In genomic region chr4:40843696-40844095, GRCh38 we compare ENCODE assay signal across 9 cellular contexts.
A peak's percentile ranks its signal among the peaks of the same experiment; 100 is the strongest.
DNase-seq lines count a peak whose midpoint lies in the region; ATAC-seq and TF ChIP-seq lines count a peak whose summit lies in the region.
"Had no signal": no experiment of that assay in that cellular context is flagged by ENCODE, and none has a peak within 500 bp of the region (broad histone marks: within the 10 kb centered on the region; RNA-seq: fewer than 3 reads in every experiment).

No MANE protein-coding gene starts in this region.

- H3K27ac ChIP-seq in CD8-positive, alpha-beta T cell (ENCODE audit: low read depth, low read length): no peak overlapping the region
- no peak overlapping the region for H3K27ac ChIP-seq in OCI-LY7 (ENCODE audit: low read depth, low read length, poor library complexity, severe bottlenecking)
- no peak overlapping the region for H3K27ac ChIP-seq in left ventricle myocardium inferior (replicated peaks)
- H3K27ac ChIP-seq: parathyroid adenoma had no signal

- no peak overlapping the region for H3K4me3 Mint-ChIP-seq in CD8-positive, alpha-beta T cell

- H3K27ac Mint-ChIP-seq in CD8-positive, alpha-beta T cell: no peak overlapping the region

- ATAC-seq in CD8-positive, alpha-beta T cell: peak; percentile 58
- ATAC-seq in GM21529 (IDR thresholded peaks at IDR 0.05; ENCODE audit: unreplicated experiment): peak; percentile 43
- no peak for ATAC-seq in HG03039 (IDR thresholded peaks at IDR 0.05; ENCODE audit: unreplicated experiment)
- ATAC-seq in omental fat pad (ENCODE audit: low FRiP score): no peak

- peaks cover 3% of the 10 kb centered on the region for H3K4me1 Mint-ChIP-seq in CD8-positive, alpha-beta T cell (ENCODE audit: low read depth)

- H3K4me3 ChIP-seq in CD8-positive, alpha-beta T cell (ENCODE audit: low read depth, low read length): no peak overlapping the region
- H3K4me3 ChIP-seq in OCI-LY7 (ENCODE audit: low read depth, low read length, poor library complexity, severe bottlenecking) (no peak overlapping the region), left ventricle myocardium inferior (no peak overlapping the region)

- no peak for TF ChIP-seq CTCF in CD8-positive, alpha-beta T cell (IDR thresholded peaks at IDR 0.05)
- TF ChIP-seq CTCF in OCI-LY7 (conservative IDR thresholded peaks at IDR 0.05; ENCODE audit: low read length): peak; percentile 50
- TF ChIP-seq CTCF in left ventricle myocardium inferior (IDR thresholded peaks at IDR 0.05; ENCODE audit: borderline replicate concordance): peak; percentile 47
- no peak for TF ChIP-seq CTCF in omental fat pad (IDR thresholded peaks at IDR 0.05)

- intact Hi-C loops in CD8-positive, alpha-beta T cell (cut with DNase I, micrococcal nuclease): loop anchor here in 1 of 2 experiments (5.0 kb wide), 1 partner anchor 691 kb away; no protein-coding TSS in a partner anchor
- intact Hi-C loops in OCI-LY7 (cut with micrococcal nuclease; ENCODE audit: unreplicated experiment): loop anchor here (5.0 kb wide), 2 partner anchors 54 to 106 kb away; no protein-coding TSS in a partner anchor
- intact Hi-C loops in left ventricle myocardium inferior (cut with micrococcal nuclease): no loop called here

- no peaks in the 10 kb centered on the region for H3K9me3 ChIP-seq in CD8-positive, alpha-beta T cell (ENCODE audit: low read length)
- no peaks in the 10 kb centered on the region for H3K9me3 ChIP-seq in OCI-LY7 (ENCODE audit: low read length)
- no peaks in the 10 kb centered on the region for H3K9me3 ChIP-seq in left ventricle myocardium inferior (replicated peaks)

- no peaks in the 10 kb centered on the region for H3K9me3 Mint-ChIP-seq in CD8-positive, alpha-beta T cell

- peaks cover 15% of the 10 kb centered on the region for H3K27me3 Mint-ChIP-seq in CD8-positive, alpha-beta T cell (ENCODE audit: low read depth)

- POLR2A ChIA-PET in CD8-positive, alpha-beta T cell (lab: Charles Lee): no interaction called here
- POLR2A ChIA-PET in OCI-LY7 (lab: Charles Lee): interaction anchor here (1.0 kb wide), 1 partner anchor 45 kb away, joined by 4 read pairs; no protein-coding TSS in a partner anchor

- no peaks in the 10 kb centered on the region for H4K20me1 ChIP-seq in OCI-LY7 (ENCODE audit: insufficient read depth, low read length)

- H3K36me3 ChIP-seq in CD8-positive, alpha-beta T cell (ENCODE audit: insufficient read depth, low read length): no peaks in the 10 kb centered on the region
- no peaks in the 10 kb centered on the region for H3K36me3 ChIP-seq in OCI-LY7 (ENCODE audit: insufficient read depth, low read length)
- no peaks in the 10 kb centered on the region for H3K36me3 ChIP-seq in left ventricle myocardium inferior

- CTCF ChIA-PET in CD8-positive, alpha-beta T cell (lab: Charles Lee): interaction anchor here (1.1 kb wide), 1 partner anchor 1375 kb away, joined by 4 read pairs; no protein-coding TSS in a partner anchor
- CTCF ChIA-PET in OCI-LY7 (lab: Charles Lee; ENCODE audit: unreplicated experiment): no interaction called here

- no TSS peak for BruUV-seq in OCI-LY7 (replicated peaks; lab: Mats Ljungman, UMichigan)

- no peaks in the 10 kb centered on the region for H3K36me3 Mint-ChIP-seq in CD8-positive, alpha-beta T cell

- H3K4me2 ChIP-seq in OCI-LY7 (ENCODE audit: low read length): no peak overlapping the region

- no peaks in the 10 kb centered on the region for H3K9me2 ChIP-seq in OCI-LY7 (ENCODE audit: insufficient read depth, low read length)

- peak in 1 of 7 experiments; percentile 18 for DNase-seq in CD8-positive, alpha-beta T cell
- DNase-seq in OCI-LY7 (ENCODE audit: low spot score): peak; percentile 14
- no peak for DNase-seq in left ventricle myocardium inferior
- DNase-seq in nucleus accumbens (lab: John Stamatoyannopoulos, UW): no peak
- no peak for DNase-seq in cerebellar nuclear complex (lab: John Stamatoyannopoulos, UW)
- no peak for DNase-seq in omental fat pad (ENCODE audit: low spot score)

- no peaks in the 10 kb centered on the region for H3K27me3 ChIP-seq in CD8-positive, alpha-beta T cell (ENCODE audit: insufficient read depth, low read length)
- no peaks in the 10 kb centered on the region for H3K27me3 ChIP-seq in left ventricle myocardium inferior (ENCODE audit: low read depth)

- H3K4me1 ChIP-seq in CD8-positive, alpha-beta T cell (ENCODE audit: insufficient read depth, low read length): no peaks in the 10 kb centered on the region
- peaks cover 12% of the 10 kb centered on the region for H3K4me1 ChIP-seq in OCI-LY7 (ENCODE audit: insufficient read depth, low read length, poor library complexity, severe bottlenecking)
- H3K4me1 ChIP-seq in left ventricle myocardium inferior: peaks cover 25% of the 10 kb centered on the region
- H3K4me1 ChIP-seq: parathyroid adenoma had no signal

- no peaks in the 10 kb centered on the region for H3K79me2 ChIP-seq in OCI-LY7 (ENCODE audit: insufficient read depth, low read depth, low read length)
- H3K79me2 ChIP-seq: parathyroid adenoma had no signal

- H2AFZ ChIP-seq in OCI-LY7 (ENCODE audit: low read length): no peak overlapping the region
- H2AFZ ChIP-seq: parathyroid adenoma had no signal

Comparison
In these comparisons a context has a peak if more than half of its experiments do, and no peak if none do; other contexts are left out.
1. ATAC-seq: peak in CD8-positive, alpha-beta T cell (single experiment) and GM21529 (single experiment); none in HG03039 (single experiment) and omental fat pad (single experiment).
2. CTCF ChIP-seq: peak in OCI-LY7 (single experiment) and left ventricle myocardium inferior (single experiment); none in CD8-positive, alpha-beta T cell (single experiment) and omental fat pad (0 of 3).